In the genomic region with DNA sequence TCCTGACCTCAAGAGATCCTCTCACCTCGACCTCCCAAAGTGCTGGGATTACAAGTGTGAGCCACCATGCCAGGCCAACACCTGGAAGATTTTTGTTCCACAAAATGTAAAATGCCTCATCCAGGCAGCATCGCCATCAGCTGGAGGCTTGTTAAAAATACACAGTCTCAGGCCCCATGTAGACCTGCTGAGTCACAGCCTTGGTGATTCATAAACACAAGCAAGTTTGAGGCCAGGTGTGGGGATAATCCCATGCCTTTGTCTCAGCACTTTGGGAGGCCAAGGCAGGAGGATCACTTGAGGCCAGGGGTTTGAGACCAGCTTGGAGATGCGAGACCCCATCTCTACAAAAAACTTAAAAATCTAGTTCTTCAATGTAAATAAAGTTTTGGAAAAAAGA, we compare ENCODE assay signal across 12 cellular contexts. TPM values are rescaled to one million over a fixed set of nuclear protein-coding genes. Genes with fewer than 3 reads are reported as not detected.
DNase-seq lines count a peak whose midpoint lies in the region; ATAC-seq and TF ChIP-seq lines count a peak whose summit lies in the region.
"Had no signal": no experiment of that assay in that cellular context is flagged by ENCODE, and none has a peak within 500 bp of the region (broad histone marks: within the 10 kb centered on the region; RNA-seq: fewer than 3 reads in every experiment).

No MANE protein-coding gene starts in this region.

- peak overlapping the region; percentile 40 for H2AFZ ChIP-seq in HCT116 (ENCODE audit: low read depth, low read length, poor library complexity, severe bottlenecking)

- H3K27ac ChIP-seq in HCT116 (ENCODE audit: low read depth, low read length) = peak overlapping the region; percentile 44; the same call in 1 of the 2 replicates
- H3K27ac ChIP-seq: BLaER1, spleen had no signal

- H3K4me1 ChIP-seq in HCT116 (ENCODE audit: control insufficient read depth in 1 of 2, insufficient read depth in 2 of 2, low read length in 2 of 2) = peaks cover 28 to 41% of the 10 kb centered on the region in 2 experiments
- H3K4me1 ChIP-seq: BLaER1 had no signal

- H3K4me2 ChIP-seq in HCT116 (ENCODE audit: low read length) = peak overlapping the region; percentile 29
- H3K4me2 ChIP-seq: BLaER1 had no signal

- H3K36me3 ChIP-seq in HCT116 (ENCODE audit: control insufficient read depth in 1 of 2, insufficient read depth in 2 of 2, low read length in 2 of 2) = no peaks in the 10 kb centered on the region
- H3K36me3 ChIP-seq: BLaER1, spleen had no signal

- H3K27me3 ChIP-seq in HCT116 (ENCODE audit: insufficient read depth, low read length) = no peaks in the 10 kb centered on the region
- H3K27me3 ChIP-seq: BLaER1 had no signal

- H3K4me3 ChIP-seq in HCT116 (replicated peaks in 1 of 2; ENCODE audit: low read depth in 1 of 2, low read length in 2 of 2) = no peak overlapping the region
- H3K4me3 ChIP-seq: BLaER1, GM12878, spleen had no signal

- TF ChIP-seq CTCF in HCT116 (IDR thresholded peaks at IDR 0.05 in 2 of 3, conservative IDR thresholded peaks at IDR 0.05 in 1 of 3; ENCODE audit: borderline replicate concordance in 1 of 3, insufficient read depth in 1 of 3, low read depth in 2 of 3, low read length in 2 of 3) = no peak; a peak in 1 of 6 replicates

- CTCF ChIA-PET in HCT116 (lab: Charles Lee) = interaction anchor here (0.8 to 3.7 kb wide), 3 partner anchors 9 to 122 kb away, joined by 4 to 16 read pairs (median 6); no protein-coding TSS in a partner anchor

- intact Hi-C loops in HCT116 (cut with micrococcal nuclease) = loop anchor here (5.0 to 10.0 kb wide), 3 partner anchors 119 to 1328 kb away; a partner anchor contains a TSS

- H3K9me2 ChIP-seq in HCT116 (ENCODE audit: insufficient read depth) = no peaks in the 10 kb centered on the region

- no peak overlapping the region for H3K9ac ChIP-seq in HCT116 (ENCODE audit: low read length)
- H3K9ac ChIP-seq: BLaER1 had no signal

- no peak for TF ChIP-seq POLR2A in HCT116 (IDR thresholded peaks at IDR 0.05; ENCODE audit: borderline replicate concordance, extremely low read depth, insufficient read depth, insufficient read length)

- no TSS peak for BruUV-seq in HCT116 (replicated peaks; lab: Mats Ljungman, UMichigan)

- no peaks in the 10 kb centered on the region for H4K20me1 ChIP-seq in HCT116 (ENCODE audit: insufficient read depth)
- H4K20me1 ChIP-seq: BLaER1 had no signal

- RAD21 ChIA-PET in HCT116 (lab: Charles Lee; ENCODE audit: low non-redundant PET in 1 of 2, low total read pairs in 2 of 2, uncharacterized antibody in 2 of 2, unreplicated experiment in 2 of 2) = no interaction called here

- ATAC-seq in activated CD4-positive, CD25-positive, alpha-beta regulatory T cell treated with anti-CD3 and anti-CD28 coated beads, Interleukin-2, amount 50 U/mL, for 24 hours = peak; percentile 41 to 66
- ATAC-seq in HCT116 (peak; percentile 45), HG03095 (IDR thresholded peaks at IDR 0.05; ENCODE audit: unreplicated experiment) (no peak), GM18517 (IDR thresholded peaks at IDR 0.05; ENCODE audit: unreplicated experiment) (no peak)
- ATAC-seq: GM12878 had no signal

- no peaks in the 10 kb centered on the region for H3K79me2 ChIP-seq in HCT116 (ENCODE audit: insufficient read depth, low read length)

- no peaks in the 10 kb centered on the region for H3K9me3 ChIP-seq in HCT116 (ENCODE audit: control insufficient read depth in 1 of 2, insufficient read depth in 1 of 2, low read depth in 1 of 2, low read length in 2 of 2)
- H3K9me3 ChIP-seq: BLaER1, spleen had no signal

- POLR2A ChIA-PET in HCT116 (lab: Charles Lee) = no interaction called here

- peak; percentile 44 for TF ChIP-seq RAD21 in HCT116 (IDR thresholded peaks at IDR 0.05; ENCODE audit: low read depth)

- DNase-seq in activated CD4-positive, CD25-positive, alpha-beta regulatory T cell (lab: John Stamatoyannopoulos, UW) = no peak
- DNase-seq in HCT116 (ENCODE audit: low read depth, low spot score) = peak; percentile 78
- DNase-seq in UCSD-AML1 (lab: John Stamatoyannopoulos, UW; ENCODE audit: unreplicated experiment) = peak; percentile 12
- DNase-seq in kidney tubule cell (ENCODE audit: low spot score) = peak; percentile 70
- no peak for DNase-seq in HuH-7.5 (ENCODE audit: low spot score)
- DNase-seq: RPMI8226, spleen had no signal

TF ChIP-seq in HCT116, 20 proteins besides CTCF, POLR2A, EP300 and RAD21:
- TF ChIP-seq SIN3A (IDR thresholded peaks at IDR 0.05; ENCODE audit: low read depth) = no peak
- peak; percentile 41 for TF ChIP-seq YY1 (IDR thresholded peaks at IDR 0.05; ENCODE audit: extremely low read depth, insufficient replicate concordance, low read depth, low read length)
- TF ChIP-seq TCF7L2 (IDR thresholded peaks at IDR 0.05; ENCODE audit: borderline replicate concordance, extremely low read depth, insufficient read depth, insufficient read length) = no peak
- TF ChIP-seq, protein P1, sequence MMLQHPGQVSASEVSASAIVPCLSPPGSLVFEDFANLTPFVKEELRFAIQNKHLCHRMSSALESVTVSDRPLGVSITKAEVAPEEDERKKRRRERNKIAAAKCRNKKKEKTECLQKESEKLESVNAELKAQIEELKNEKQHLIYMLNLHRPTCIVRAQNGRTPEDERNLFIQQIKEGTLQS (IDR thresholded peaks at IDR 0.05) = no peak
- TF ChIP-seq ZNF274 (IDR thresholded peaks at IDR 0.05; ENCODE audit: low read depth, low read length) = no peak
- no peak for TF ChIP-seq EGR1 (IDR thresholded peaks at IDR 0.05; ENCODE audit: low read depth)
- no peak for TF ChIP-seq CEBPB (IDR thresholded peaks at IDR 0.05; ENCODE audit: low read depth)
- TF ChIP-seq POLR2AphosphoS5 (IDR thresholded peaks at IDR 0.05; ENCODE audit: low read depth, low read length) = peak; percentile 37; the same call in 1 of the 2 replicates
- TF ChIP-seq JUND (IDR thresholded peaks at IDR 0.05) = peak; percentile 79
- no peak for TF ChIP-seq SRF (IDR thresholded peaks at IDR 0.05; ENCODE audit: low read depth)
- TF ChIP-seq CBX3 (IDR thresholded peaks at IDR 0.05; ENCODE audit: low read depth) = peak; percentile 93
- TF ChIP-seq SP1 (IDR thresholded peaks at IDR 0.05; ENCODE audit: low read depth) = peak; percentile 53
- no peak for TF ChIP-seq EZH2phosphoT487 (IDR thresholded peaks at IDR 0.05; ENCODE audit: borderline replicate concordance)
- no peak for TF ChIP-seq ZFX (IDR thresholded peaks at IDR 0.05)
- TF ChIP-seq ELF1 (IDR thresholded peaks at IDR 0.05; ENCODE audit: borderline replicate concordance, low read depth) = no peak
- TF ChIP-seq, protein P2, sequence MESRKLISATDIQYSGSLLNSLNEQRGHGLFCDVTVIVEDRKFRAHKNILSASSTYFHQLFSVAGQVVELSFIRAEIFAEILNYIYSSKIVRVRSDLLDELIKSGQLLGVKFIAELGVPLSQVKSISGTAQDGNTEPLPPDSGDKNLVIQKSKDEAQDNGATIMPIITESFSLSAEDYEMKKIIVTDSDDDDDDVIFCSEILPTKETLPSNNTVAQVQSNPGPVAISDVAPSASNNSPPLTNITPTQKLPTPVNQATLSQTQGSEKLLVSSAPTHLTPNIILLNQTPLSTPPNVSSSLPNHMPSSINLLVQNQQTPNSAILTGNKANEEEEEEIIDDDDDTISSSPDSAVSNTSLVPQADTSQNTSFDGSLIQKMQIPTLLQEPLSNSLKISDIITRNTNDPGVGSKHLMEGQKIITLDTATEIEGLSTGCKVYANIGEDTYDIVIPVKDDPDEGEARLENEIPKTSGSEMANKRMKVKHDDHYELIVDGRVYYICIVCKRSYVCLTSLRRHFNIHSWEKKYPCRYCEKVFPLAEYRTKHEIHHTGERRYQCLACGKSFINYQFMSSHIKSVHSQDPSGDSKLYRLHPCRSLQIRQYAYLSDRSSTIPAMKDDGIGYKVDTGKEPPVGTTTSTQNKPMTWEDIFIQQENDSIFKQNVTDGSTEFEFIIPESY (IDR thresholded peaks at IDR 0.05; ENCODE audit: extremely low read depth, insufficient replicate concordance, low read length) = no peak
- TF ChIP-seq FOSL1 (IDR thresholded peaks at IDR 0.05; ENCODE audit: low read depth) = peak; percentile 89
- TF ChIP-seq EZH2 (IDR thresholded peaks at IDR 0.05) = no peak
- TF ChIP-seq, protein P3, sequence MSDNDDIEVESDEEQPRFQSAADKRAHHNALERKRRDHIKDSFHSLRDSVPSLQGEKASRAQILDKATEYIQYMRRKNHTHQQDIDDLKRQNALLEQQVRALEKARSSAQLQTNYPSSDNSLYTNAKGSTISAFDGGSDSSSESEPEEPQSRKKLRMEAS (IDR thresholded peaks at IDR 0.05) = peak; percentile 85
- TF ChIP-seq, protein P4, sequence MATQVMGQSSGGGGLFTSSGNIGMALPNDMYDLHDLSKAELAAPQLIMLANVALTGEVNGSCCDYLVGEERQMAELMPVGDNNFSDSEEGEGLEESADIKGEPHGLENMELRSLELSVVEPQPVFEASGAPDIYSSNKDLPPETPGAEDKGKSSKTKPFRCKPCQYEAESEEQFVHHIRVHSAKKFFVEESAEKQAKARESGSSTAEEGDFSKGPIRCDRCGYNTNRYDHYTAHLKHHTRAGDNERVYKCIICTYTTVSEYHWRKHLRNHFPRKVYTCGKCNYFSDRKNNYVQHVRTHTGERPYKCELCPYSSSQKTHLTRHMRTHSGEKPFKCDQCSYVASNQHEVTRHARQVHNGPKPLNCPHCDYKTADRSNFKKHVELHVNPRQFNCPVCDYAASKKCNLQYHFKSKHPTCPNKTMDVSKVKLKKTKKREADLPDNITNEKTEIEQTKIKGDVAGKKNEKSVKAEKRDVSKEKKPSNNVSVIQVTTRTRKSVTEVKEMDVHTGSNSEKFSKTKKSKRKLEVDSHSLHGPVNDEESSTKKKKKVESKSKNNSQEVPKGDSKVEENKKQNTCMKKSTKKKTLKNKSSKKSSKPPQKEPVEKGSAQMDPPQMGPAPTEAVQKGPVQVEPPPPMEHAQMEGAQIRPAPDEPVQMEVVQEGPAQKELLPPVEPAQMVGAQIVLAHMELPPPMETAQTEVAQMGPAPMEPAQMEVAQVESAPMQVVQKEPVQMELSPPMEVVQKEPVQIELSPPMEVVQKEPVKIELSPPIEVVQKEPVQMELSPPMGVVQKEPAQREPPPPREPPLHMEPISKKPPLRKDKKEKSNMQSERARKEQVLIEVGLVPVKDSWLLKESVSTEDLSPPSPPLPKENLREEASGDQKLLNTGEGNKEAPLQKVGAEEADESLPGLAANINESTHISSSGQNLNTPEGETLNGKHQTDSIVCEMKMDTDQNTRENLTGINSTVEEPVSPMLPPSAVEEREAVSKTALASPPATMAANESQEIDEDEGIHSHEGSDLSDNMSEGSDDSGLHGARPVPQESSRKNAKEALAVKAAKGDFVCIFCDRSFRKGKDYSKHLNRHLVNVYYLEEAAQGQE (IDR thresholded peaks at IDR 0.05; ENCODE audit: low read depth) = no peak

RNA-seq across cellular contexts. Expression of a gene that starts 49.1 kb away (rescaled TPM):
- total RNA-seq in HCT116 (2021; ENCODE audit: unreplicated experiment) = 60.5 TPM
- 13.8 and 17.7 TPM in 2 replicates for polyA plus RNA-seq in HCT116 (2012)

Comparison
In these comparisons a context has a peak if more than half of its experiments do, and no peak if none do; other contexts are left out.
1. ATAC-seq: peak in activated CD4-positive, CD25-positive, alpha-beta regulatory T cell treated with anti-CD3 and anti-CD28 coated beads, Interleukin-2, amount 50 U/mL, for 24 hours (2 of 2) and HCT116 (single experiment); none in HG03095 (single experiment) and GM18517 (single experiment).
2. DNase-seq: peak in HCT116 (single experiment), UCSD-AML1 (single experiment) and kidney tubule cell (single experiment); none in activated CD4-positive, CD25-positive, alpha-beta regulatory T cell (0 of 4) and HuH-7.5 (single experiment).